Comparison of ENCODE assay signal across 1 cellular context in genomic region chr20:14924433-14924832, GRCh38.
TF ChIP-seq lines count a peak whose summit lies in the region.

No MANE protein-coding gene starts in this region.

TF ChIP-seq in SK-N-SH, 30 proteins besides CTCF, POLR2A, EP300 and RAD21 (continued from another document):
- TF ChIP-seq, protein P1, sequence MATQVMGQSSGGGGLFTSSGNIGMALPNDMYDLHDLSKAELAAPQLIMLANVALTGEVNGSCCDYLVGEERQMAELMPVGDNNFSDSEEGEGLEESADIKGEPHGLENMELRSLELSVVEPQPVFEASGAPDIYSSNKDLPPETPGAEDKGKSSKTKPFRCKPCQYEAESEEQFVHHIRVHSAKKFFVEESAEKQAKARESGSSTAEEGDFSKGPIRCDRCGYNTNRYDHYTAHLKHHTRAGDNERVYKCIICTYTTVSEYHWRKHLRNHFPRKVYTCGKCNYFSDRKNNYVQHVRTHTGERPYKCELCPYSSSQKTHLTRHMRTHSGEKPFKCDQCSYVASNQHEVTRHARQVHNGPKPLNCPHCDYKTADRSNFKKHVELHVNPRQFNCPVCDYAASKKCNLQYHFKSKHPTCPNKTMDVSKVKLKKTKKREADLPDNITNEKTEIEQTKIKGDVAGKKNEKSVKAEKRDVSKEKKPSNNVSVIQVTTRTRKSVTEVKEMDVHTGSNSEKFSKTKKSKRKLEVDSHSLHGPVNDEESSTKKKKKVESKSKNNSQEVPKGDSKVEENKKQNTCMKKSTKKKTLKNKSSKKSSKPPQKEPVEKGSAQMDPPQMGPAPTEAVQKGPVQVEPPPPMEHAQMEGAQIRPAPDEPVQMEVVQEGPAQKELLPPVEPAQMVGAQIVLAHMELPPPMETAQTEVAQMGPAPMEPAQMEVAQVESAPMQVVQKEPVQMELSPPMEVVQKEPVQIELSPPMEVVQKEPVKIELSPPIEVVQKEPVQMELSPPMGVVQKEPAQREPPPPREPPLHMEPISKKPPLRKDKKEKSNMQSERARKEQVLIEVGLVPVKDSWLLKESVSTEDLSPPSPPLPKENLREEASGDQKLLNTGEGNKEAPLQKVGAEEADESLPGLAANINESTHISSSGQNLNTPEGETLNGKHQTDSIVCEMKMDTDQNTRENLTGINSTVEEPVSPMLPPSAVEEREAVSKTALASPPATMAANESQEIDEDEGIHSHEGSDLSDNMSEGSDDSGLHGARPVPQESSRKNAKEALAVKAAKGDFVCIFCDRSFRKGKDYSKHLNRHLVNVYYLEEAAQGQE (IDR thresholded peaks at IDR 0.05; ENCODE audit: low read depth, low read length), result no peak
- TF ChIP-seq GATA2 (CRISPR knock-in tag; IDR thresholded peaks at IDR 0.05) (no peak), MEF2A (IDR thresholded peaks at IDR 0.05; ENCODE audit: borderline replicate concordance, low read depth) (no peak), MAX (IDR thresholded peaks at IDR 0.05; ENCODE audit: low read depth) (no peak), RXRA (IDR thresholded peaks at IDR 0.05; ENCODE audit: borderline replicate concordance, low read depth) (no peak), TEAD4 (IDR thresholded peaks at IDR 0.05; ENCODE audit: borderline replicate concordance, insufficient read depth) (no peak), JUND (IDR thresholded peaks at IDR 0.05) (no peak), TAF1 (IDR thresholded peaks at IDR 0.05; ENCODE audit: borderline replicate concordance, low read depth, low read length) (no peak), EZH2phosphoT487 (IDR thresholded peaks at IDR 0.05; ENCODE audit: borderline replicate concordance, low read depth) (no peak), SMC3 (IDR thresholded peaks at IDR 0.05; ENCODE audit: low read depth, low read length) (no peak), ELF1 (IDR thresholded peaks at IDR 0.05) (no peak), NFIC (IDR thresholded peaks at IDR 0.05; ENCODE audit: borderline replicate concordance) (no peak), FOSL2 (IDR thresholded peaks at IDR 0.05; ENCODE audit: borderline replicate concordance, low read depth) (no peak), CHD2 (IDR thresholded peaks at IDR 0.05; ENCODE audit: low read length, partially characterized antibody) (no peak)
- TF ChIP-seq, protein P2, sequence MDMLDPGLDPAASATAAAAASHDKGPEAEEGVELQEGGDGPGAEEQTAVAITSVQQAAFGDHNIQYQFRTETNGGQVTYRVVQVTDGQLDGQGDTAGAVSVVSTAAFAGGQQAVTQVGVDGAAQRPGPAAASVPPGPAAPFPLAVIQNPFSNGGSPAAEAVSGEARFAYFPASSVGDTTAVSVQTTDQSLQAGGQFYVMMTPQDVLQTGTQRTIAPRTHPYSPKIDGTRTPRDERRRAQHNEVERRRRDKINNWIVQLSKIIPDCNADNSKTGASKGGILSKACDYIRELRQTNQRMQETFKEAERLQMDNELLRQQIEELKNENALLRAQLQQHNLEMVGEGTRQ (IDR thresholded peaks at IDR 0.05; ENCODE audit: borderline replicate concordance, low read depth, low read length), result no peak
TF ChIP-seq in SK-N-SH: peak in this region for 0.
